1 cellular context compared by ENCODE assay signal in the genomic region with DNA sequence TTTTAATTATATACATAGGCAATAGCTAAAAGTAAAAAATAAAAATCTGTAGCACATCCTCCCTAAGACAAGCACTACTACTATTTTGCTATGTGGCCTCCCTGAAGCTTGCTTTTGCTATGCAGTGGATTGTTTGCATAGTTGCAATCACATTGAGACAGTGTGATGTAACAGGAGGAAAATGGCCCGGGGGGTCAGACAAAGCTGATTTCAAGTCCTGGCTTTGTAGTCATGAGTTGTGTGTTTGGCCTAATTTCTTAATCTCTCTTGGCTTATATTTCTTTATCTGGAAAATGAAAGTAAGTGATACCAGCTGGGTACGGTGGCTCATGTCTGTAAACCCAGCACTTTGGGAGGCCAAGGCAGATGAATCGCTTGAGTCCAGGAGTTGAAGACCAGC.
TF ChIP-seq lines count a peak whose summit lies in the region.

No MANE protein-coding gene starts in this region.

TF ChIP-seq in IMR-90, 13 proteins besides CTCF, POLR2A, EP300 and RAD21:
- TF ChIP-seq USF2 (IDR thresholded peaks at IDR 0.05; ENCODE audit: low read depth, low read length) = no peak
- TF ChIP-seq CEBPB (IDR thresholded peaks at IDR 0.05; ENCODE audit: low read depth, low read length) = peak; percentile 56
